Comparison of ENCODE assay signal across 21 cellular contexts in genomic region chrX:2330910-2331309, GRCh38.
A peak's percentile ranks its signal among the peaks of the same experiment; 100 is the strongest.
DNase-seq lines count a peak whose midpoint lies in the region; ATAC-seq, FAIRE-seq and TF ChIP-seq lines count a peak whose summit lies in the region.
"Had no signal": no experiment of that assay in that cellular context is flagged by ENCODE, and none has a peak within 500 bp of the region (broad histone marks: within the 10 kb centered on the region; RNA-seq: fewer than 3 reads in every experiment).

No MANE protein-coding gene starts in this region.

- H3F3A ChIP-seq in GM23338 (replicated peaks; ENCODE audit: low read depth), result no peaks in the 10 kb centered on the region

- no peak for FAIRE-seq in HepG2 (lab: Jason Lieb, UNC)
- FAIRE-seq: GM12891, GM18507 had no signal

- H3K4me1 Mint-ChIP-seq in activated B cell treated with CpG ODN at 0.5 μM for 24 hours (peaks cover 13% of the 10 kb centered on the region), naive B cell (peaks cover 20 to 35% (median 23%) of the 10 kb centered on the region in 3 donors), GM23338 (no peaks in the 10 kb centered on the region)
- H3K4me1 Mint-ChIP-seq in stimulated activated memory B cell treated with anti-CD40 and anti-IgM and Interleukin-4, amounts not matched to agents 10 μg/mL and 1 μg/mL and 100 μg/mL, for 72 hours, result peaks cover 1% of the 10 kb centered on the region

- H3K36me3 Mint-ChIP-seq in activated B cell treated with CpG ODN at 0.5 μM for 24 hours (ENCODE audit: low read depth) (peaks cover 11% of the 10 kb centered on the region), naive B cell (no peaks in the 10 kb centered on the region), GM23338 (ENCODE audit: low read depth) (peaks cover 15% of the 10 kb centered on the region)
- H3K36me3 Mint-ChIP-seq in stimulated activated memory B cell treated with anti-CD40 and anti-IgM and Interleukin-4, amounts not matched to agents 10 μg/mL and 1 μg/mL and 100 μg/mL, for 72 hours, result peaks cover 7% of the 10 kb centered on the region

- H2AFZ ChIP-seq in HepG2 (ENCODE audit: low read length) (no peak overlapping the region), GM23338 (no peak overlapping the region)

- WGBS in HepG2 (ENCODE audit: low lambda C conversion rate), result 98% methylated on average over 3 of the region's 3 CpGs
- 93% methylated on average over 3 of the region's 3 CpGs for WGBS in right lobe of liver (ENCODE audit: insufficient coverage, low coverage, low lambda C conversion rate, missing lambda C conversion rate)

- no peak for DNase-seq in HepG2 (ENCODE audit: low spot score)
- no peak for DNase-seq in right lobe of liver
- no peak for DNase-seq in activated B cell treated with CpG ODN at 0.5 μM for 24 hours
- no peak for DNase-seq in naive B cell
- DNase-seq in NCI-H2227 (lab: John Stamatoyannopoulos, UW; ENCODE audit: unreplicated experiment), result no peak
- DNase-seq in GM23338 (ENCODE audit: low spot score), result no peak
- DNase-seq: 8988T; C1 segment of cervical spinal cord; Calu3; CD4-positive, alpha-beta memory T cell; COR-L47; DMS53; DMS79 treated with DMSO at 0.1 percent for 48 hours; GF-D8; GOT3; H7; HCEC 1CT had no signal

- TF ChIP-seq CTCF in HepG2 (CRISPR knock-in tag; IDR thresholded peaks at IDR 0.05), result no peak
- TF ChIP-seq CTCF in right lobe of liver (IDR thresholded peaks at IDR 0.05), result no peak
- no peak for TF ChIP-seq CTCF in activated B cell treated with CpG ODN at 0.5 μM for 24 hours (IDR thresholded peaks at IDR 0.05)
- TF ChIP-seq CTCF in GM23338 (conservative IDR thresholded peaks at IDR 0.05; ENCODE audit: low read depth in 2 of 2), result no peak

- H3K36me3 ChIP-seq in HepG2 (replicated peaks in 1 of 2; ENCODE audit: control insufficient read depth in 1 of 2, insufficient read depth in 2 of 2, low read length in 2 of 2) (no peaks in the 10 kb centered on the region; a peak in 1 of 5 replicates), right lobe of liver (no peaks in the 10 kb centered on the region), GM23338 (ENCODE audit: insufficient read depth) (no peaks in the 10 kb centered on the region)

- no peaks in the 10 kb centered on the region for H3K27me3 Mint-ChIP-seq in activated B cell treated with CpG ODN at 0.5 μM for 24 hours
- H3K27me3 Mint-ChIP-seq in naive B cell, result no peaks in the 10 kb centered on the region
- H3K27me3 Mint-ChIP-seq in stimulated activated memory B cell treated with anti-CD40 and anti-IgM and Interleukin-4, amounts not matched to agents 10 μg/mL and 1 μg/mL and 100 μg/mL, for 72 hours, result no peaks in the 10 kb centered on the region
- peaks cover 5% of the 10 kb centered on the region for H3K27me3 Mint-ChIP-seq in GM23338 (ENCODE audit: insufficient read depth, low read depth, poor library complexity)
- H3K27me3 Mint-ChIP-seq: CD4-positive, alpha-beta memory T cell had no signal

- POLR2A ChIA-PET in HepG2 (lab: Yijun Ruan, JAX) (no interaction called here), activated B cell treated with CpG ODN at 0.5 μM for 24 hours (lab: Charles Lee) (no interaction called here)

- H3K27ac Mint-ChIP-seq in activated B cell treated with CpG ODN at 0.5 μM for 24 hours (peak overlapping the region; percentile 18), naive B cell (peak overlapping the region in 4 of 6 donors; percentile 2 to 65 (median 43)), GM23338 (no peak overlapping the region)
- H3K27ac Mint-ChIP-seq in stimulated activated memory B cell treated with anti-CD40 and anti-IgM and Interleukin-4, amounts not matched to agents 10 μg/mL and 1 μg/mL and 100 μg/mL, for 72 hours, result peak overlapping the region; percentile 22
- H3K27ac Mint-ChIP-seq: CD4-positive, alpha-beta memory T cell had no signal

- intact Hi-C loops in HepG2 (cut with micrococcal nuclease; ENCODE audit: unreplicated experiment), result no loop called here
- intact Hi-C loops in right lobe of liver (cut with DNase I), result no loop called here
- intact Hi-C loops in activated B cell treated with CpG ODN at 0.5 μM for 24 hours (cut with micrococcal nuclease), result no loop called here

- ATAC-seq in HepG2 (no peak), right lobe of liver (no peak), activated B cell treated with CpG ODN at 0.5 μM for 24 hours (ENCODE audit: low read depth) (no peak), naive B cell (ENCODE audit: low read depth in 2 of 2) (no peak), HG03135 (IDR thresholded peaks at IDR 0.05; ENCODE audit: unreplicated experiment) (no peak), GM23338 (no peak)
- ATAC-seq in stimulated activated memory B cell treated with anti-CD40 and anti-IgM and Interleukin-4, amounts not matched to agents 10 μg/mL and 1 μg/mL and 100 μg/mL, for 72 hours, result no peak

- H3K79me2 ChIP-seq in HepG2 (ENCODE audit: insufficient read depth, low read length) (no peaks in the 10 kb centered on the region), GM23338 (replicated peaks; ENCODE audit: insufficient read depth) (no peaks in the 10 kb centered on the region)

- H3K4me2 ChIP-seq in HepG2 (ENCODE audit: low read depth, low read length) (no peak overlapping the region), GM23338 (no peak overlapping the region)

- TF ChIP-seq RAD21 in HepG2 (CRISPR knock-in tag; IDR thresholded peaks at IDR 0.05), result no peak

- CTCF ChIA-PET in HepG2 (lab: Yijun Ruan, JAX; ENCODE audit: low intra/inter-chr PET ratio, low total read pairs) (no interaction called here), activated B cell treated with CpG ODN at 0.5 μM for 24 hours (lab: Charles Lee) (no interaction called here)

- H4K20me1 ChIP-seq in HepG2 (ENCODE audit: insufficient read depth, low read length), result no peaks in the 10 kb centered on the region
- no peaks in the 10 kb centered on the region for H4K20me1 ChIP-seq in GM23338 (replicated peaks; ENCODE audit: insufficient read depth)

- H3K9me3 ChIP-seq in HepG2 (ENCODE audit: low read length) (no peaks in the 10 kb centered on the region), right lobe of liver (no peaks in the 10 kb centered on the region)

- no TSS peak for BruUV-seq in HepG2 (replicated peaks; lab: Mats Ljungman, UMichigan)

- H3K27ac ChIP-seq in HepG2 (ENCODE audit: extremely low read length, insufficient read depth, low read length), result no peak overlapping the region
- H3K27ac ChIP-seq in right lobe of liver, result no peak overlapping the region
- no peak overlapping the region for H3K27ac ChIP-seq in GM23338 (ENCODE audit: low read depth)

- no peak overlapping the region for H3K9ac ChIP-seq in HepG2 (ENCODE audit: insufficient read depth, low read depth, low read length)

- H3K9me3 Mint-ChIP-seq in activated B cell treated with CpG ODN at 0.5 μM for 24 hours, result no peaks in the 10 kb centered on the region
- H3K9me3 Mint-ChIP-seq in naive B cell, result peaks cover 0 to 2% (median 0%) of the 10 kb centered on the region in 7 donors
- H3K9me3 Mint-ChIP-seq in stimulated activated memory B cell treated with anti-CD40 and anti-IgM and Interleukin-4, amounts not matched to agents 10 μg/mL and 1 μg/mL and 100 μg/mL, for 72 hours, result no peaks in the 10 kb centered on the region
- peaks cover 4% of the 10 kb centered on the region; the same call in 2 of the 3 replicates for H3K9me3 Mint-ChIP-seq in GM23338

- H3K4me1 ChIP-seq in HepG2 (ENCODE audit: insufficient read depth, low read length) (peaks cover 14% of the 10 kb centered on the region), right lobe of liver (peaks cover 0 to 4% (median 0%) of the 10 kb centered on the region in 4 donors), GM23338 (ENCODE audit: insufficient read depth) (no peaks in the 10 kb centered on the region)

- peaks cover 5% of the 10 kb centered on the region; the same call in 1 of the 2 replicates for H3K9me2 ChIP-seq in GM23338 (ENCODE audit: insufficient read depth)

- TF ChIP-seq POLR2A in HepG2 (IDR thresholded peaks at IDR 0.05; ENCODE audit: insufficient read depth in 1 of 2, low read depth in 2 of 2, low read length in 2 of 2), result no peak
- no peak for TF ChIP-seq POLR2A in right lobe of liver (IDR thresholded peaks at IDR 0.05)

- H3K4me3 ChIP-seq in HepG2 (replicated peaks in 1 of 3; ENCODE audit: insufficient read depth in 1 of 3, low read depth in 2 of 3, low read length in 3 of 3), result no peak overlapping the region
- H3K4me3 ChIP-seq in right lobe of liver, result no peak overlapping the region
- H3K4me3 ChIP-seq in GM23338, result no peak overlapping the region

- no peaks in the 10 kb centered on the region for H3K27me3 ChIP-seq in HepG2 (ENCODE audit: control insufficient read depth in 1 of 2, insufficient read depth in 2 of 2, low read length in 2 of 2)
- H3K27me3 ChIP-seq in right lobe of liver, result no peaks in the 10 kb centered on the region
- H3K27me3 ChIP-seq in GM23338 (ENCODE audit: insufficient read depth), result no peaks in the 10 kb centered on the region

- TF ChIP-seq EP300 in HepG2 (IDR thresholded peaks at IDR 0.05; ENCODE audit: low read depth in 2 of 2, low read length in 2 of 2), result no peak
- no peak for TF ChIP-seq EP300 in HepG2 (CRISPR knock-in tag; IDR thresholded peaks at IDR 0.05; ENCODE audit: borderline replicate concordance)

- in situ Hi-C loops in HepG2 (cut with HindIII; ENCODE audit: extremely low pct_ligation_motif_present, low pct_unique_long_range_greater_than_20kb), result no loop called here

- no peak overlapping the region for H3K4me3 Mint-ChIP-seq in activated B cell treated with CpG ODN at 0.5 μM for 24 hours
- peak overlapping the region in 1 of 8 donors; percentile 44 for H3K4me3 Mint-ChIP-seq in naive B cell
- H3K4me3 Mint-ChIP-seq in stimulated activated memory B cell treated with anti-CD40 and anti-IgM and Interleukin-4, amounts not matched to agents 10 μg/mL and 1 μg/mL and 100 μg/mL, for 72 hours, result no peak overlapping the region
- H3K4me3 Mint-ChIP-seq in GM23338, result no peak overlapping the region
- H3K4me3 Mint-ChIP-seq: CD4-positive, alpha-beta memory T cell had no signal

TF ChIP-seq in GM23338, 12 proteins besides CTCF, POLR2A, EP300 and RAD21 (continues in another document):
- no peak for TF ChIP-seq CREB1 (CRISPR knock-in tag; IDR thresholded peaks at IDR 0.05; ENCODE audit: low read depth)
- TF ChIP-seq ZNF331 (CRISPR knock-in tag; IDR thresholded peaks at IDR 0.05; ENCODE audit: low read depth), result no peak
